Comparison of ENCODE assay signal across 2 cellular contexts in genomic region chr7:155567646-155568334, GRCh38.
TF ChIP-seq lines count a peak whose summit lies in the region.

No MANE protein-coding gene starts in this region.

TF ChIP-seq in HepG2, 621 proteins besides CTCF, POLR2A, EP300 and RAD21 (continued from another document and continues in another):
- TF ChIP-seq ZNF687 (CRISPR knock-in tag; IDR thresholded peaks at IDR 0.05), result peak; percentile 45
- TF ChIP-seq ZNF292 (CRISPR knock-in tag; IDR thresholded peaks at IDR 0.05; ENCODE audit: borderline replicate concordance, low read depth), result 0 out of 2 replicates have a peak, but pooled peaks have one; percentile 28
- 0 out of 2 replicates have a peak, but pooled peaks have one; percentile 55 for TF ChIP-seq HNRNPL (IDR thresholded peaks at IDR 0.05; ENCODE audit: low read depth, low read length)
- TF ChIP-seq ZFP91 (CRISPR knock-in tag; IDR thresholded peaks at IDR 0.05; ENCODE audit: borderline replicate concordance), result peak; percentile 35; the same call in 1 of the 2 replicates
- no peak for TF ChIP-seq ZNF317 (CRISPR knock-in tag; IDR thresholded peaks at IDR 0.05)
- no peak for TF ChIP-seq ZHX2 (IDR thresholded peaks at IDR 0.05; ENCODE audit: low read depth)
- TF ChIP-seq ZHX2 (CRISPR knock-in tag; IDR thresholded peaks at IDR 0.05; ENCODE audit: borderline replicate concordance), result no peak
- TF ChIP-seq ATF3 (CRISPR knock-in tag; IDR thresholded peaks at IDR 0.05), result no peak
- TF ChIP-seq GABPB1 (CRISPR knock-in tag; IDR thresholded peaks at IDR 0.05), result peak; percentile 36; the same call in 1 of the 2 replicates
- TF ChIP-seq HNF4A (CRISPR knock-in tag; IDR thresholded peaks at IDR 0.05), result peak; percentile 74
- TF ChIP-seq KDM4B (CRISPR knock-in tag; IDR thresholded peaks at IDR 0.05), result no peak
- TF ChIP-seq ZNF619 (CRISPR knock-in tag; IDR thresholded peaks at IDR 0.05), result no peak
- peak; percentile 94 for TF ChIP-seq ZNF264 (CRISPR knock-in tag; IDR thresholded peaks at IDR 0.05)
- TF ChIP-seq ZSCAN25 (CRISPR knock-in tag; IDR thresholded peaks at IDR 0.05), result no peak
- TF ChIP-seq SALL1 (CRISPR knock-in tag; IDR thresholded peaks at IDR 0.05), result peak; percentile 12; the same call in 1 of the 2 replicates

TF ChIP-seq in SK-N-SH treated with all-trans-retinoic acid at 6 μM for 48 hours, 23 proteins besides CTCF, POLR2A, EP300 and RAD21:
- TF ChIP-seq PATZ1 (CRISPR knock-in tag; IDR thresholded peaks at IDR 0.05; ENCODE audit: borderline replicate concordance) (no peak), TCF4 (CRISPR knock-in tag; IDR thresholded peaks at IDR 0.05; ENCODE audit: borderline replicate concordance) (no peak), PPARA (CRISPR knock-in tag; IDR thresholded peaks at IDR 0.05; ENCODE audit: borderline replicate concordance) (no peak), RARB (CRISPR knock-in tag; IDR thresholded peaks at IDR 0.05) (no peak), ZNF565 (CRISPR knock-in tag; conservative IDR thresholded peaks at IDR 0.05; ENCODE audit: low read depth) (no peak), POU6F1 (CRISPR knock-in tag; IDR thresholded peaks at IDR 0.05; ENCODE audit: borderline replicate concordance, low read depth) (no peak), ESRRG (CRISPR knock-in tag; IDR thresholded peaks at IDR 0.05) (no peak)
